ENCODE assay signal across 1 cellular context in genomic region chr1:205811660-205812059, GRCh38.
A peak's percentile ranks its signal among the peaks of the same experiment; 100 is the strongest.
TF ChIP-seq lines count a peak whose summit lies in the region.

No MANE protein-coding gene starts in this region.

TF ChIP-seq in HepG2, 621 proteins besides CTCF, POLR2A, EP300 and RAD21:
- TF ChIP-seq REL (CRISPR knock-in tag; conservative IDR thresholded peaks at IDR 0.05) (no peak), THAP7 (CRISPR knock-in tag; IDR thresholded peaks at IDR 0.05) (no peak), ZNF691 (CRISPR knock-in tag; IDR thresholded peaks at IDR 0.05; ENCODE audit: borderline replicate concordance, low read depth) (no peak), ZSCAN25 (CRISPR knock-in tag; IDR thresholded peaks at IDR 0.05) (peak; percentile 89), ATF5 (CRISPR knock-in tag; IDR thresholded peaks at IDR 0.05; ENCODE audit: low read depth) (no peak), ZFY (CRISPR knock-in tag; IDR thresholded peaks at IDR 0.05) (0 out of 2 replicates have a peak, but pooled peaks have one; percentile 26), ZNF563 (CRISPR knock-in tag; IDR thresholded peaks at IDR 0.05) (no peak)
